In the genomic region with DNA sequence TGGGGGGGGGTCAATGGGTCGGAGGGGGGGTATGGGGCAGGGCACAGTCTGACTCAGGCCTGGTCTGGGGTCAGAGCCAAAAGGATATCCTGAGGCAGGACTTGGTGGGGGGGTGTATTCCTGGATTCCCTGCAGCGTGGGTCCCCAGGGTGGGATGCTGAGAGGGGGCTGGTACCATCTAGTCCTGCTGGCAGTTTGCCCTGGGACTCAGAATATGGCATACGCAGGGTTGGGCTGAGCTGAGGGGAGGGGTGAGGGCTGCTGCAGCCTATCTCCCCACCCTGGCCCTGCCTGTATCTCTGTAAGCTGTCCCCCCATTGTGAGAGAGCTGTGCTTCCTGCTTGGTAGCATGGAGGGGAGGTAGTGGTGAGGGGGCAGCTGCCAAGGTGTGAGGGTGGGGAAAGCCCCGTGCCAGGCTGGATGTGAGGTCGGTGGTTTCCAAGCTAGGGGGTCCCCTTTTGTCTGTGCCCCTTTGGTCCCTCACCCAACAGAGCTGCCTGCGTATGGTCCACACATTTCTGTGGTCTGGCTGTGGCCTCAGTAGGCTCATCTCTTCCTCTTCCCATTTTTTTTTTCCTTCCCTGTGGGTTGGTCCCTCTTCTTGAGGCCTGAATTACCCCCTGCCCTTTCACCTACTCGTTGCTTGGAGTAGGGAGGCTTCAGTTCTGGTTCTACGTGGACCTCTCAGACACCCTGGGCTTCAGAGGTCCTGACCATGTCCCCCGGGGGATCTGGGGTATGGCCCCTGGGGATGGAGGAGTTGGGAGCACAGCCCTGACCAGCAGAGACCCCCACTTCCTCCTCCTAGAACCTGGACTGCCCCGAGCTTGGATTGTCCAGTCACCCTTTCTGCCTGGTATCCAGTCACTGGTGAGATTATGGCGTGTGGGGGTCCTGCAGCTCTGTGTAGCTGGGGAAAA, we compare ENCODE assay signal across 8 cellular contexts. TPM values are rescaled to one million over a fixed set of nuclear protein-coding genes. Genes with fewer than 3 reads are reported as not detected.
A peak's percentile ranks its signal among the peaks of the same experiment; 100 is the strongest.
DNase-seq lines count a peak whose midpoint lies in the region; ATAC-seq and TF ChIP-seq lines count a peak whose summit lies in the region.

No MANE protein-coding gene starts in this region.

- TF ChIP-seq CTCF in DND-41 (IDR thresholded peaks at IDR 0.05; ENCODE audit: borderline replicate concordance, extremely low read depth, low read length, poor library complexity, severe bottlenecking) (no peak), Panc1 (IDR thresholded peaks at IDR 0.05) (no peak), adrenal gland (IDR thresholded peaks at IDR 0.05) (no peak), tibial artery (IDR thresholded peaks at IDR 0.05) (no peak), Caco-2 (IDR thresholded peaks at IDR 0.05; ENCODE audit: insufficient read depth in 1 of 2, low read depth in 1 of 2, low read length in 1 of 2, severe bottlenecking in 1 of 2, unreplicated experiment in 1 of 2) (no peak), GM10248 (IDR thresholded peaks at IDR 0.05; ENCODE audit: control extremely low read depth, extremely low read depth, low read depth, missing control alignments) (no peak)

- BruUV-seq in Panc1 (replicated peaks; lab: Mats Ljungman, UMichigan) (no TSS peak), Caco-2 (replicated peaks; lab: Mats Ljungman, UMichigan) (no TSS peak)

- intact Hi-C loops in Panc1 (cut with micrococcal nuclease; ENCODE audit: unreplicated experiment), result no loop called here
- intact Hi-C loops in adrenal gland (cut with DNase I), result no loop called here
- intact Hi-C loops in tibial artery (cut with DNase I; ENCODE audit: low total_unique reads), result no loop called here
- intact Hi-C loops in Caco-2 (cut with micrococcal nuclease; ENCODE audit: unreplicated experiment), result no loop called here

- no peak overlapping the region for H3K4me3 Mint-ChIP-seq in Caco-2 (ENCODE audit: unreplicated experiment)

- H3K4me3 ChIP-seq in DND-41 (ENCODE audit: low read depth in 1 of 2, low read length in 2 of 2) (no peak overlapping the region; a peak in 1 of 4 replicates), Panc1 (ENCODE audit: low read depth in 2 of 2, low read length in 2 of 2) (no peak overlapping the region), adrenal gland (no peak overlapping the region), mucosa of stomach (ENCODE audit: low read length) (no peak overlapping the region), tibial artery (no peak overlapping the region), Caco-2 (ENCODE audit: low read depth, low read length) (no peak overlapping the region)

- TF ChIP-seq POLR2A in adrenal gland (IDR thresholded peaks at IDR 0.05), result no peak

- peaks cover 18% of the 10 kb centered on the region for H3K79me2 ChIP-seq in DND-41 (ENCODE audit: insufficient read depth, low read length)

- H3K27me3 ChIP-seq in DND-41 (ENCODE audit: insufficient read depth, low read length, poor library complexity), result no peaks in the 10 kb centered on the region
- H3K27me3 ChIP-seq in Panc1 (ENCODE audit: control insufficient read depth, insufficient read depth, low read length), result no peaks in the 10 kb centered on the region
- no peaks in the 10 kb centered on the region for H3K27me3 ChIP-seq in adrenal gland
- no peaks in the 10 kb centered on the region for H3K27me3 ChIP-seq in mucosa of stomach (ENCODE audit: control insufficient read depth, insufficient read depth, low read length)
- H3K27me3 ChIP-seq in tibial artery, result no peaks in the 10 kb centered on the region
- H3K27me3 ChIP-seq in Caco-2 (replicated peaks; ENCODE audit: control insufficient read depth, insufficient read depth, low read length), result no peaks in the 10 kb centered on the region

- peaks cover 63% of the 10 kb centered on the region for H4K20me1 ChIP-seq in DND-41 (ENCODE audit: insufficient read depth, low read length)

- CTCF ChIA-PET in Panc1 (lab: Charles Lee) (interaction anchor here (0.6 to 1.1 kb wide), 2 partner anchors 21 to 22 kb away, joined by 3 read pairs; no protein-coding TSS in a partner anchor), Caco-2 (lab: Charles Lee) (no interaction called here), GM10248 (lab: Yijun Ruan, JAX) (interaction anchor here (0.9 to 15.6 kb wide), 8 partner anchors 8 to 1341 kb away, joined by 3 to 163 read pairs (median 13); partner anchors contain the start of gene RARA)

- H3K36me3 ChIP-seq in DND-41 (ENCODE audit: insufficient read depth, low read length) (no peaks in the 10 kb centered on the region), Panc1 (ENCODE audit: control insufficient read depth, insufficient read depth, low read length) (no peaks in the 10 kb centered on the region; the same call in 1 of the 2 replicates), adrenal gland (replicated peaks in 1 of 2) (no peaks in the 10 kb centered on the region), mucosa of stomach (ENCODE audit: control insufficient read depth, insufficient read depth, low read length) (no peaks in the 10 kb centered on the region), tibial artery (no peaks in the 10 kb centered on the region), Caco-2 (ENCODE audit: control insufficient read depth, insufficient read depth, low read length) (no peaks in the 10 kb centered on the region)

- H3K4me1 ChIP-seq in DND-41 (ENCODE audit: insufficient read depth, low read length) (peaks cover 65% of the 10 kb centered on the region), Panc1 (ENCODE audit: control insufficient read depth, insufficient read depth, low read length) (peaks cover 84% of the 10 kb centered on the region), adrenal gland (replicated peaks in 1 of 2) (peaks cover 93 to 97% of the 10 kb centered on the region in 2 donors), mucosa of stomach (ENCODE audit: control insufficient read depth, insufficient read depth, low read length) (peaks cover 71% of the 10 kb centered on the region), tibial artery (peaks cover 26 to 100% (median 97%) of the 10 kb centered on the region in 4 donors), Caco-2 (peaks cover 17% of the 10 kb centered on the region)

- H3K27ac ChIP-seq in DND-41 (ENCODE audit: low read length) (peak overlapping the region; percentile 23), Panc1 (ENCODE audit: low read length) (peak overlapping the region; percentile 36), adrenal gland (peak overlapping the region; percentile 42 to 96 (median 64)), tibial artery (peak overlapping the region; percentile 94 to 95)

- no peaks in the 10 kb centered on the region for H3K36me3 Mint-ChIP-seq in Caco-2 (ENCODE audit: insufficient read depth, unreplicated experiment)

- H2AFZ ChIP-seq in DND-41 (ENCODE audit: low read depth, low read length), result no peak overlapping the region

- no peak overlapping the region for H3K27ac Mint-ChIP-seq in Caco-2 (ENCODE audit: unreplicated experiment)

- no peaks in the 10 kb centered on the region for H3K27me3 Mint-ChIP-seq in Caco-2 (ENCODE audit: insufficient read depth, unreplicated experiment)

- WGBS in adrenal gland, 4 donors, result 45 to 60% (median 48%) methylated on average over 8 to 11 of the region's 11 CpGs

- DNase-seq in DND-41 (peak; percentile 50), Panc1 (ENCODE audit: low read depth, low spot score) (no peak), adrenal gland (peak; percentile 70 to 87 (median 81)), tibial artery (peak; percentile 73 to 83), Caco-2 (no peak), GM10248 (ENCODE audit: extremely low spot score) (no peak)

- no peaks in the 10 kb centered on the region for H3K9me3 ChIP-seq in DND-41 (ENCODE audit: insufficient read depth, low read length, severe bottlenecking)
- no peaks in the 10 kb centered on the region for H3K9me3 ChIP-seq in Panc1 (ENCODE audit: control insufficient read depth, insufficient read depth, low read depth, low read length)
- H3K9me3 ChIP-seq in adrenal gland (replicated peaks in 1 of 3), result no peaks in the 10 kb centered on the region
- no peaks in the 10 kb centered on the region for H3K9me3 ChIP-seq in mucosa of stomach (ENCODE audit: control insufficient read depth, low read length)
- H3K9me3 ChIP-seq in tibial artery, result no peaks in the 10 kb centered on the region
- no peaks in the 10 kb centered on the region for H3K9me3 ChIP-seq in Caco-2

- in situ Hi-C loops in Panc1 (cut with HindIII; ENCODE audit: low pct_unique_long_range_greater_than_20kb, low sequenced_read_pairs), result no loop called here

- H3K4me2 ChIP-seq in DND-41 (ENCODE audit: insufficient read depth, low read length), result peak overlapping the region; percentile 67; the same call in 1 of the 2 replicates

- peaks cover 18% of the 10 kb centered on the region for H3K4me1 Mint-ChIP-seq in Caco-2 (ENCODE audit: low read depth, unreplicated experiment)

- POLR2A ChIA-PET in Panc1 (lab: Charles Lee), result interaction anchor here (1.2 kb wide), 1 partner anchor 15 kb away, joined by 3 read pairs; no protein-coding TSS in a partner anchor
- POLR2A ChIA-PET in Caco-2 (lab: Charles Lee), result no interaction called here
- POLR2A ChIA-PET in GM10248 (lab: Yijun Ruan, JAX), result interaction anchor here (1.1 to 1.2 kb wide), 2 partner anchors 15 to 38 kb away, joined by 3 to 4 read pairs; no protein-coding TSS in a partner anchor

- ATAC-seq in DND-41 (ENCODE audit: insufficient read depth, low read depth), result no peak
- no peak for ATAC-seq in Panc1
- no peak for ATAC-seq in HG02981 (IDR thresholded peaks at IDR 0.05; ENCODE audit: unreplicated experiment)

- no peaks in the 10 kb centered on the region for H3K9me3 Mint-ChIP-seq in Caco-2 (ENCODE audit: unreplicated experiment)

- H3K9ac ChIP-seq in DND-41 (ENCODE audit: low read depth, low read length) (no peak overlapping the region), mucosa of stomach (ENCODE audit: low read length) (peak overlapping the region; percentile 30)

RNA-seq across cellular contexts. Expression of gene RARA, which starts 15.0 kb away (rescaled TPM):
- 55.6 TPM for total RNA-seq in Panc1 (2021; ENCODE audit: unreplicated experiment)
- 59.9 TPM for polyA plus RNA-seq in Panc1 (2012; ENCODE audit: insufficient read length)
- 10 to 100 TPM; 24.8 to 51.8 (median 34.4) TPM for total RNA-seq in adrenal gland
- polyA plus RNA-seq in adrenal gland, result 10 to 100 TPM; 12.7 to 58.2 (median 26.8) TPM
- 26.6 and 27.6 TPM in 2 replicates for total RNA-seq in Caco-2 (2022)

RNA-seq across cellular contexts. Expression of gene CDC6, which starts 36.3 kb away (rescaled TPM):
- total RNA-seq in Panc1 (2021; ENCODE audit: unreplicated experiment) (66.3 TPM), adrenal gland (10 to 100 TPM in 1 of 8 donors, 1 to 10 TPM in 6, under 1 TPM in 1; 0.69 to 12.1 (median 2.5) TPM), Caco-2 (2022) (86.1 and 96.4 TPM in 2 replicates)
- 24.3 TPM for polyA plus RNA-seq in Panc1 (2012; ENCODE audit: insufficient read length)
- polyA plus RNA-seq in adrenal gland, result 10 to 100 TPM in 1 of 3 donors, 1 to 10 TPM in 2; 1.0 to 31.3 (median 1.0) TPM

RNA-seq across cellular contexts. Expression of gene GJD3, which starts 40.5 kb away (rescaled TPM):
- total RNA-seq in Panc1 (2021; ENCODE audit: unreplicated experiment), result 0.33 TPM
- polyA plus RNA-seq in Panc1 (2012; ENCODE audit: insufficient read length), result 5.8 TPM
- 1 to 10 TPM; 1.3 to 8.7 (median 1.9) TPM for total RNA-seq in adrenal gland
- polyA plus RNA-seq in adrenal gland, result not detected
- not detected in 2 replicates for total RNA-seq in Caco-2 (2022)

Comparison
In these comparisons a context has a peak if more than half of its experiments do, and no peak if none do; other contexts are left out.
1. DNase-seq: peak in DND-41 (single experiment), adrenal gland (7 of 7) and tibial artery (2 of 2); none in Panc1 (single experiment), Caco-2 (0 of 2) and GM10248 (single experiment).
2. H3K27ac ChIP-seq: peak in every context shown above with its lines; median percentile 94 in tibial artery; 64 in adrenal gland; 36 in Panc1; 23 in DND-41.